Comparison of ENCODE assay signal across 8 cellular contexts in genomic region chr5:177553671-177554429, GRCh38. TPM values are rescaled to one million over a fixed set of nuclear protein-coding genes. Genes with fewer than 3 reads are reported as not detected.
DNase-seq lines count a peak whose midpoint lies in the region; ATAC-seq and TF ChIP-seq lines count a peak whose summit lies in the region.

No MANE protein-coding gene starts in this region.

- peaks cover 34% of the 10 kb centered on the region for H3K4me1 ChIP-seq in BLaER1

- H3K27me3 ChIP-seq in BLaER1 (no peaks in the 10 kb centered on the region), dorsolateral prefrontal cortex (no peaks in the 10 kb centered on the region)

- H3K4me3 ChIP-seq in BLaER1 (peak overlapping the region; percentile 97), dorsolateral prefrontal cortex (peak overlapping the region; percentile 63 to 98 (median 90))

- ATAC-seq in GM19328 (IDR thresholded peaks at IDR 0.05; ENCODE audit: unreplicated experiment) = peak; percentile 37
- peak; percentile 11 for ATAC-seq in HG03378 (IDR thresholded peaks at IDR 0.05; ENCODE audit: unreplicated experiment)
- ATAC-seq in activated CD4-positive, CD25-positive, alpha-beta regulatory T cell treated with anti-CD3 and anti-CD28 coated beads, Interleukin-2, amount 50 U/mL, for 24 hours = peak; percentile 46 to 51

- DNase-seq in dorsolateral prefrontal cortex (peak in 8 of 10 donors; percentile 15 to 64 (median 44)), lung microvascular endothelial cell (ENCODE audit: low read depth in 2 of 2) (peak; percentile 22 to 30), NCI-H128 (lab: John Stamatoyannopoulos, UW; ENCODE audit: unreplicated experiment) (no peak)
- DNase-seq in stimulated activated CD8-positive, alpha-beta memory T cell treated with anti-CD3 and anti-CD28 coated beads, Interleukin-15, amount 100 ng/mL, for 4 hours (ENCODE audit: low read depth in 2 of 2) = peak; percentile 7

- H3K27ac ChIP-seq in BLaER1 = peak overlapping the region; percentile 92
- peak overlapping the region in 57 of 59 donors; percentile 31 to 89 (median 79) for H3K27ac ChIP-seq in dorsolateral prefrontal cortex

- intact Hi-C loops in dorsolateral prefrontal cortex (cut with DNase I) = loop anchor here (2.0 to 5.0 kb wide), 4 partner anchors 37 to 39 kb away; partner anchors contain the start of genes DDX41 (in 2 of the 2) and TMED9 (in 2 of the 2)

- no peak for TF ChIP-seq CTCF in dorsolateral prefrontal cortex (IDR thresholded peaks at IDR 0.05 in 54 of 56, conservative IDR thresholded peaks at IDR 0.05 in 2 of 56; ENCODE audit: low read depth in 1 of 56, partially characterized antibody in 56 of 56)

- peaks cover 53% of the 10 kb centered on the region for H4K20me1 ChIP-seq in BLaER1

- peaks cover 39% of the 10 kb centered on the region for H3K36me3 ChIP-seq in BLaER1

- no peaks in the 10 kb centered on the region for H3K9me3 ChIP-seq in BLaER1

- H3K9ac ChIP-seq in BLaER1 = peak overlapping the region; percentile 94

- peak overlapping the region; percentile 92 for H3K4me2 ChIP-seq in BLaER1

RNA-seq across cellular contexts. Expression of gene FAM193B, which starts 0.5 kb away (rescaled TPM):
- total RNA-seq in dorsolateral prefrontal cortex (100 to 1,000 TPM in 113 of 120 experiments, 10 to 100 TPM in 7; 91.8 to 259 (median 127) TPM), lung microvascular endothelial cell (7.8 and 16.3 TPM in 2 replicates)

RNA-seq across cellular contexts. Expression of gene DDX41, which starts 37.1 kb away (rescaled TPM):
- total RNA-seq in dorsolateral prefrontal cortex = 100 to 1,000 TPM in 41 of 120 experiments, 10 to 100 TPM in 79; 59.7 to 128 (median 92.7) TPM
- 62.1 and 64.5 TPM in 2 replicates for total RNA-seq in lung microvascular endothelial cell

RNA-seq across cellular contexts. Expression of gene TMED9, which starts 38.2 kb away (rescaled TPM):
- total RNA-seq in dorsolateral prefrontal cortex (10 to 100 TPM; 47.5 to 89.0 (median 63.8) TPM), lung microvascular endothelial cell (122 and 133 TPM in 2 replicates)

RNA-seq across cellular contexts. Expression of gene DOK3, which starts 44.2 kb away (rescaled TPM):
- total RNA-seq in dorsolateral prefrontal cortex (10 to 100 TPM in 81 of 120 experiments, 1 to 10 TPM in 39; 4.4 to 26.7 (median 11.1) TPM), lung microvascular endothelial cell (0.79 and 2.0 TPM in 2 replicates)

RNA-seq across cellular contexts. Expression of gene B4GALT7, which starts 46.1 kb away (rescaled TPM):
- total RNA-seq in dorsolateral prefrontal cortex = 10 to 100 TPM; 17.5 to 45.7 (median 25.3) TPM
- total RNA-seq in lung microvascular endothelial cell = 19.8 and 24.2 TPM in 2 replicates
